ENCODE assay signal across 8 cellular contexts in the genomic region with DNA sequence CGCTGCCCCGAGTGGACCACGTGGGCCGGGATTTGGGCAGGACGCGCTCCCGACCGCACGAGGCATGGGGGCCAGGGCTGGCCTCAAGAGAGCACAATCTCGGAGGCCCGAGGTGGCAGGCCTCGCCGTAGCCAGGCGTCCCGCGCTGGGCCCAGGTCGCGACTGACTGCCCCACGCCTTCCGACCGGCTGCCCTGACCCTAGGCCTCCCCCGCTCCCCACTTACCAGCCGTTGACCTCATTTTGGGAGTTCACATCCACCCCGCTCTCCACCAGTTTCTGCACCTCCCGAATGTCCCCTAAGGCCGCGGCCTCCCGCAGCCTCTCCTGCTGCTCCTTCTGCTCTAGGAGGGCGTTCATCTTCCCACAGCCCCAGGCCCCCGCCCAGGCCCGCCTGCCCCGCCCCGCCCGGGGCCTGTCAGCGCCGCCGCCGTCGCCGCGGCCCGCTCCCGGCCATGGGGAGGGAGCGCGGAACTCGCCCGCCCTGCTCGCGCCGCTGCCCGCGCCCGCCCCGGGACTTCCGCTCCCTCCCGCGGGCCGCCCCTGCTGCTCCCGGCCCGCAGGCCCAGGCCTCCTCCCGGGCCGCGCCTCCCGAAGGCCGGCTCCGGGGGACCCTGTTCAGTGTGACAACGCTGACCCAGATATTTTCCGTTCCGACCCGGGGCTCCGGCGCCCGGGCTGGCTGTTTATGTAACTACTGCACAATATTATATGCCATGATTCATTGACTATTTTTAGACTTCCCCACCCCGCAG. TPM values are rescaled to one million over a fixed set of nuclear protein-coding genes. Genes with fewer than 3 reads are reported as not detected.
DNase-seq lines count a peak whose midpoint lies in the region; ATAC-seq and TF ChIP-seq lines count a peak whose summit lies in the region.

A gene with protein sequence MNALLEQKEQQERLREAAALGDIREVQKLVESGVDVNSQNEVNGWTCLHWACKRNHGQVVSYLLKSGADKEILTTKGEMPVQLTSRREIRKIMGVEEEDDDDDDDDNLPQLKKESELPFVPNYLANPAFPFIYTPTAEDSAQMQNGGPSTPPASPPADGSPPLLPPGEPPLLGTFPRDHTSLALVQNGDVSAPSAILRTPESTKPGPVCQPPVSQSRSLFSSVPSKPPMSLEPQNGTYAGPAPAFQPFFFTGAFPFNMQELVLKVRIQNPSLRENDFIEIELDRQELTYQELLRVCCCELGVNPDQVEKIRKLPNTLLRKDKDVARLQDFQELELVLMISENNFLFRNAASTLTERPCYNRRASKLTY (minus strand): TSS at position 619 of the 754 bp plus-strand sequence. CDS start 260 bp downstream, at position 359.

- peaks cover 55% of the 10 kb centered on the region for H3K4me1 Mint-ChIP-seq in activated naive CD4-positive, alpha-beta T cell treated with anti-CD3 and anti-CD28 coated beads, Interleukin-2, amount 10 ng/mL, durations not matched to agents 7 days and 5 days

- H3K27ac Mint-ChIP-seq in activated naive CD4-positive, alpha-beta T cell treated with anti-CD3 and anti-CD28 coated beads, Interleukin-2, amount 10 ng/mL, durations not matched to agents 7 days and 5 days: peak within 1 kb of the TSS; percentile 98

- H3K4me3 ChIP-seq in GM06990 (replicated peaks; ENCODE audit: low read depth, low read length) (peak within 1 kb of the TSS; percentile 88), NB4 (ENCODE audit: low read depth, low read length) (peak within 1 kb of the TSS; percentile 89), SK-N-MC (peak within 1 kb of the TSS; percentile 84), suprapubic skin (peak within 1 kb of the TSS; percentile 70)

- H3K27ac ChIP-seq in SK-N-MC (peak within 1 kb of the TSS; percentile 98), suprapubic skin (peak within 1 kb of the TSS; percentile 98)

- 0% methylated on average over 26 of the region's 74 CpGs for WGBS in suprapubic skin

- peaks cover 10% of the 10 kb centered on the region for H3K27me3 Mint-ChIP-seq in activated naive CD4-positive, alpha-beta T cell treated with anti-CD3 and anti-CD28 coated beads, Interleukin-2, amount 10 ng/mL, durations not matched to agents 7 days and 5 days

- peaks cover 2% of the 10 kb centered on the region for H3K36me3 ChIP-seq in GM06990 (ENCODE audit: control insufficient read depth, insufficient read depth, low read length)
- peaks cover 24% of the 10 kb centered on the region for H3K36me3 ChIP-seq in SK-N-MC (ENCODE audit: insufficient read depth, low read length)
- peaks cover 3% of the 10 kb centered on the region for H3K36me3 ChIP-seq in suprapubic skin

- peak within 1 kb of the TSS; percentile 96 for H3K9ac ChIP-seq in SK-N-MC (ENCODE audit: insufficient read length)

- TF ChIP-seq EP300 in suprapubic skin (IDR thresholded peaks at IDR 0.05): no peak

- no peak for TF ChIP-seq CTCF in GM06990 (IDR thresholded peaks at IDR 0.05; ENCODE audit: insufficient read depth, low read length, poor library complexity, severe bottlenecking)
- no peak for TF ChIP-seq CTCF in NB4 (IDR thresholded peaks at IDR 0.05; ENCODE audit: low read depth, low read length)
- no peak for TF ChIP-seq CTCF in suprapubic skin (IDR thresholded peaks at IDR 0.05)

- H3K4me3 Mint-ChIP-seq in activated naive CD4-positive, alpha-beta T cell treated with anti-CD3 and anti-CD28 coated beads, Interleukin-2, amount 10 ng/mL, durations not matched to agents 7 days and 5 days: peak within 1 kb of the TSS; percentile 85

- H3K9me3 ChIP-seq in SK-N-MC (ENCODE audit: low read depth, low read length): no peaks in the 10 kb centered on the region
- no peaks in the 10 kb centered on the region for H3K9me3 ChIP-seq in suprapubic skin

- H3K9me3 Mint-ChIP-seq in activated naive CD4-positive, alpha-beta T cell treated with anti-CD3 and anti-CD28 coated beads, Interleukin-2, amount 10 ng/mL, durations not matched to agents 7 days and 5 days: no peaks in the 10 kb centered on the region

- ATAC-seq in HG02571 (IDR thresholded peaks at IDR 0.05; ENCODE audit: unreplicated experiment): peak; percentile 71

- H3K36me3 Mint-ChIP-seq in activated naive CD4-positive, alpha-beta T cell treated with anti-CD3 and anti-CD28 coated beads, Interleukin-2, amount 10 ng/mL, durations not matched to agents 7 days and 5 days: peaks cover 14% of the 10 kb centered on the region

- CTCF ChIA-PET in activated naive CD4-positive, alpha-beta T cell treated with anti-CD3 and anti-CD28 coated beads, Interleukin-2, amount 10 ng/mL, durations not matched to agents 7 days and 5 days (lab: Charles Lee): interaction anchor here (0.7 kb wide), 1 partner anchor 181 kb away, joined by 3 read pairs; no protein-coding TSS in a partner anchor

- no peaks in the 10 kb centered on the region for H3K27me3 ChIP-seq in GM06990 (replicated peaks; ENCODE audit: control insufficient read depth, insufficient read depth, low read length)
- H3K27me3 ChIP-seq in suprapubic skin: no peaks in the 10 kb centered on the region

- peak; percentile 66 for TF ChIP-seq POLR2A in NB4 (IDR thresholded peaks at IDR 0.05; ENCODE audit: extremely low read depth, insufficient read length)
- peak in 1 of 2 donors; percentile 51 for TF ChIP-seq POLR2A in suprapubic skin (IDR thresholded peaks at IDR 0.05)

- peaks cover 55% of the 10 kb centered on the region for H3K4me1 ChIP-seq in suprapubic skin

- DNase-seq in GM06990 (ENCODE audit: extremely low read depth, insufficient read length) (peak; percentile 94), NB4 (ENCODE audit: low read depth) (peak; percentile 93), SK-N-MC (ENCODE audit: low read depth, low spot score) (peak; percentile 63), germinal center (ENCODE audit: low spot score) (peak; percentile 82), nucleus accumbens (lab: John Stamatoyannopoulos, UW) (peak in 55 of 56 donors; percentile 44 to 92 (median 81)), suprapubic skin (ENCODE audit: low spot score in 2 of 2) (peak; percentile 95 to 96)
- DNase-seq in activated naive CD4-positive, alpha-beta T cell treated with anti-CD3 and anti-CD28 coated beads, Interleukin-2, amount 10 ng/mL, durations not matched to agents 7 days and 5 days: peak; percentile 91

RNA-seq across cellular contexts. Expression of the gene that starts here (rescaled TPM):
- total RNA-seq in suprapubic skin: 10 to 100 TPM; 21.4 to 33.8 (median 26.6) TPM

Comparison
In these comparisons a context has a peak if more than half of its experiments do, and no peak if none do; other contexts are left out.
1. Peak in every context shown above with its lines: DNase-seq, ATAC-seq, H3K4me3 ChIP-seq and H3K27ac ChIP-seq.